17 cellular contexts compared by ENCODE assay signal in genomic region chr5:143215685-143216084, GRCh38.
"Had no signal": no experiment of that assay in that cellular context is flagged by ENCODE, and none has a peak within 500 bp of the region (broad histone marks: within the 10 kb centered on the region; RNA-seq: fewer than 3 reads in every experiment).

No MANE protein-coding gene starts in this region.

- H3K27me3 Mint-ChIP-seq: activated naive CD4-positive, alpha-beta T cell treated with anti-CD3 and anti-CD28 coated beads, Interleukin-2, amount 50 U/mL, for 24 hours; naive thymus-derived CD4-positive, alpha-beta T cell had no signal

- H3K9me3 ChIP-seq: adrenal gland, left ventricle myocardium inferior, mucosa of descending colon, thyroid gland had no signal

- ATAC-seq: mucosa of descending colon; naive thymus-derived CD4-positive, alpha-beta T cell; stimulated activated effector memory CD8-positive, alpha-beta T cell treated with anti-CD3 and anti-CD28 coated beads, Interleukin-12 subunit alpha, Interleukin-12 subunit beta, amount 100 ng/mL, for 72 hours had no signal

- H3K27ac Mint-ChIP-seq: activated naive CD4-positive, alpha-beta T cell treated with anti-CD3 and anti-CD28 coated beads, Interleukin-2, amount 50 U/mL, for 24 hours had no signal

- H3K9me3 Mint-ChIP-seq: activated naive CD4-positive, alpha-beta T cell treated with anti-CD3 and anti-CD28 coated beads, Interleukin-2, amount 50 U/mL, for 24 hours; stimulated activated effector memory CD8-positive, alpha-beta T cell treated with anti-CD3 and anti-CD28 coated beads, Interleukin-12 subunit alpha, Interleukin-12 subunit beta, amount 100 ng/mL, for 72 hours had no signal

- H3K36me3 ChIP-seq: adrenal gland, thyroid gland had no signal

- H3K27me3 ChIP-seq: adrenal gland, dorsolateral prefrontal cortex, thyroid gland had no signal

- DNase-seq: activated CD4-positive, alpha-beta T cell treated with anti-CD3 and anti-CD28 coated beads for 1 hour; activated CD4-positive, alpha-beta T cell treated with anti-CD3 and anti-CD28 coated beads, Interleukin-2, amount 50 U/mL, for 48 hours; activated effector memory CD4-positive, alpha-beta T cell treated with anti-CD3 and anti-CD28 coated beads, Interleukin-2, amount 50 U/mL, for 16 hours; activated T-cell treated with anti-CD3 and anti-CD28 coated beads, Interleukin-2, amount 50 U/mL, for 1 hour; adrenal gland; dorsolateral prefrontal cortex; hippocampal formation; kidney; left ventricle myocardium inferior; mucosa of descending colon; naive thymus-derived CD4-positive, alpha-beta T cell; nucleus accumbens; posterior cingulate gyrus; retina; thyroid gland had no signal

- H3K4me1 ChIP-seq: adrenal gland had no signal

- H3K4me3 Mint-ChIP-seq: activated naive CD4-positive, alpha-beta T cell treated with anti-CD3 and anti-CD28 coated beads, Interleukin-2, amount 50 U/mL, for 24 hours; naive thymus-derived CD4-positive, alpha-beta T cell; stimulated activated effector memory CD8-positive, alpha-beta T cell treated with anti-CD3 and anti-CD28 coated beads, Interleukin-12 subunit alpha, Interleukin-12 subunit beta, amount 100 ng/mL, for 72 hours had no signal

- H3K27ac ChIP-seq: adrenal gland, left ventricle myocardium inferior, thyroid gland had no signal

- H3K4me3 ChIP-seq: adrenal gland, dorsolateral prefrontal cortex, left ventricle myocardium inferior, mucosa of descending colon, thyroid gland had no signal
